In the genomic region with DNA sequence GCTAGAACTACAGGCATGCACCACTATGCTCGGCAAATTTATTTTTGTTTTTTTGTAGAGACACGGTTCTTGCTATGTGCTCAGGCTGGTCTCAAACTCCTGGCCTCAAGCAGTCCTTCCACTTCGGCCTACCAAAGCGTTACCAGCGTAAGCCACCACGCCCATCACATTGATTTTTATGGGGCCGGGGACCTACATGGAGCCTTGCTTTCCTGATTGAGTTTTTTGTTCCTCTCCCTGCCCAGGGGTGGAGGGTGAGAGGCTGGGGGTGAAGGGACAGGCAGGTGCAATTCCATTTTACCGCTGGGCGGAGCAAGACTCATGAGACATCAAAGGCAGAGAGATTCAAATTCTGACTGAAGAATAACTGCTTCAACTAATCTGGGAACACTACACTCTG, we compare ENCODE assay signal across 21 cellular contexts. TPM values are rescaled to one million over a fixed set of nuclear protein-coding genes. Genes with fewer than 3 reads are reported as not detected.
DNase-seq lines count a peak whose midpoint lies in the region; ATAC-seq, FAIRE-seq and TF ChIP-seq lines count a peak whose summit lies in the region.
"Had no signal": no experiment of that assay in that cellular context is flagged by ENCODE, and none has a peak within 500 bp of the region (broad histone marks: within the 10 kb centered on the region; RNA-seq: fewer than 3 reads in every experiment).

No MANE protein-coding gene starts in this region.

- BruUV-seq in HepG2 (replicated peaks; lab: Mats Ljungman, UMichigan) = no TSS peak

- 80% methylated on average over 9 of the region's 9 CpGs for WGBS in HepG2 (ENCODE audit: low lambda C conversion rate)

- in situ Hi-C loops in HepG2 (cut with HindIII; ENCODE audit: extremely low pct_ligation_motif_present, low pct_unique_long_range_greater_than_20kb) = no loop called here

- FAIRE-seq in HepG2 (lab: Jason Lieb, UNC) = no peak
- FAIRE-seq: A204.1, islet of Langerhans had no signal

- no peaks in the 10 kb centered on the region for H3K9me3 Mint-ChIP-seq in T-helper 2 cell treated with Interferon-gamma antibody and Interleukin-4, amounts not matched to agents 5 μg/mL and 100 μg/mL, for 36 hours
- H3K9me3 Mint-ChIP-seq: CD14-positive monocyte; T-helper 1 cell treated with Interleukin-12 subunit alpha and Interleukin-12 subunit beta and Interleukin-4 antibody, amounts not matched to agents 30 μg/mL and 1 μg/mL, for 36 hours had no signal

- TF ChIP-seq CTCF in RWPE1 (conservative IDR thresholded peaks at IDR 0.05; ENCODE audit: low read depth) (no peak), HepG2 (CRISPR knock-in tag; IDR thresholded peaks at IDR 0.05) (no peak), thoracic aorta (IDR thresholded peaks at IDR 0.05) (no peak), GM20000 (IDR thresholded peaks at IDR 0.05; ENCODE audit: extremely low read depth, missing control alignments) (no peak)

- peaks cover 20 to 42% of the 10 kb centered on the region in 2 experiments for H3K36me3 ChIP-seq in HepG2 (replicated peaks in 1 of 2; ENCODE audit: control insufficient read depth in 1 of 2, insufficient read depth in 2 of 2, low read length in 2 of 2)
- peaks cover 44% of the 10 kb centered on the region for H3K36me3 ChIP-seq in thoracic aorta

- TF ChIP-seq RAD21 in HepG2 (CRISPR knock-in tag; IDR thresholded peaks at IDR 0.05) = no peak

- peak overlapping the region; percentile 93 for H3K4me2 ChIP-seq in HepG2 (ENCODE audit: low read depth, low read length)

- H3K4me3 ChIP-seq in HepG2 (replicated peaks in 1 of 3; ENCODE audit: insufficient read depth in 1 of 3, low read depth in 2 of 3, low read length in 3 of 3) (peak overlapping the region in 2 of 3 experiments; percentile 65 to 77; a peak in 3 of 6 replicates), thoracic aorta (peak overlapping the region; percentile 93)
- H3K4me3 ChIP-seq: lung had no signal

- no peak overlapping the region for H3K27ac Mint-ChIP-seq in T-helper 2 cell treated with Interferon-gamma antibody and Interleukin-4, amounts not matched to agents 5 μg/mL and 100 μg/mL, for 36 hours

- peaks cover 20% of the 10 kb centered on the region for H3K27me3 Mint-ChIP-seq in T-helper 2 cell treated with Interferon-gamma antibody and Interleukin-4, amounts not matched to agents 5 μg/mL and 100 μg/mL, for 36 hours (ENCODE audit: low read depth)

- no peak for TF ChIP-seq POLR2A in HepG2 (IDR thresholded peaks at IDR 0.05; ENCODE audit: insufficient read depth in 1 of 2, low read depth in 2 of 2, low read length in 2 of 2)

- intact Hi-C loops in HepG2 (cut with micrococcal nuclease; ENCODE audit: unreplicated experiment) = no loop called here

- H3K79me2 ChIP-seq in HepG2 (ENCODE audit: insufficient read depth, low read length) = peaks cover 48% of the 10 kb centered on the region

- CTCF ChIA-PET in RWPE1 (lab: Yijun Ruan, JAX) = no interaction called here
- CTCF ChIA-PET in HepG2 (lab: Yijun Ruan, JAX; ENCODE audit: low intra/inter-chr PET ratio, low total read pairs) = no interaction called here

- no peak overlapping the region for H2AFZ ChIP-seq in HepG2 (ENCODE audit: low read length)

- peaks cover 17% of the 10 kb centered on the region for H3K36me3 Mint-ChIP-seq in T-helper 2 cell treated with Interferon-gamma antibody and Interleukin-4, amounts not matched to agents 5 μg/mL and 100 μg/mL, for 36 hours (ENCODE audit: low read depth)

- H3K27ac ChIP-seq in RWPE1 = peak overlapping the region; percentile 2; the same call in 1 of the 2 replicates
- H3K27ac ChIP-seq in HepG2 (ENCODE audit: extremely low read length, insufficient read depth, low read length) = no peak overlapping the region
- H3K27ac ChIP-seq in thoracic aorta = peak overlapping the region; percentile 99 to 100

- peak overlapping the region; percentile 19; the same call in 1 of the 2 replicates for H3K9ac ChIP-seq in HepG2 (ENCODE audit: insufficient read depth, low read depth, low read length)

- H3K4me1 Mint-ChIP-seq in T-helper 2 cell treated with Interferon-gamma antibody and Interleukin-4, amounts not matched to agents 5 μg/mL and 100 μg/mL, for 36 hours (ENCODE audit: low read depth) = peaks cover 18% of the 10 kb centered on the region

- POLR2A ChIA-PET in RWPE1 (lab: Yijun Ruan, JAX; ENCODE audit: low non-redundant PET) = no interaction called here
- POLR2A ChIA-PET in HepG2 (lab: Yijun Ruan, JAX) = interaction anchor here (1.1 to 3.1 kb wide), 2 partner anchors 13 to 16 kb away, joined by 4 to 16 read pairs; no protein-coding TSS in a partner anchor

- ATAC-seq in HepG2 (no peak), thoracic aorta (ENCODE audit: insufficient number of reproducible peaks, low FRiP score, low read depth) (no peak)
- ATAC-seq: activated CD4-positive, CD25-positive, alpha-beta regulatory T cell treated with anti-CD3 and anti-CD28 coated beads, Interleukin-2, amount 50 U/mL, for 24 hours had no signal

- H3K4me1 ChIP-seq in HepG2 (ENCODE audit: insufficient read depth, low read length) (peaks cover 61% of the 10 kb centered on the region), thoracic aorta (ENCODE audit: control insufficient read depth in 1 of 2, low read depth in 2 of 2) (peaks cover 39 to 86% of the 10 kb centered on the region in 2 donors)

- no peak for TF ChIP-seq EP300 in HepG2 (IDR thresholded peaks at IDR 0.05; ENCODE audit: low read depth in 2 of 2, low read length in 2 of 2)
- TF ChIP-seq EP300 in HepG2 (CRISPR knock-in tag; IDR thresholded peaks at IDR 0.05; ENCODE audit: borderline replicate concordance) = no peak

- H4K20me1 ChIP-seq in HepG2 (ENCODE audit: insufficient read depth, low read length) = no peaks in the 10 kb centered on the region

- no peak for DNase-seq in T-helper 2 cell treated with Interferon-gamma antibody and Interleukin-4, amounts not matched to agents 5 μg/mL and 100 μg/mL, for 36 hours (ENCODE audit: low spot score)
- DNase-seq in T-helper 2 cell = no peak
- no peak for DNase-seq in RWPE1 (ENCODE audit: low spot score)
- DNase-seq in HepG2 (ENCODE audit: low spot score) = no peak
- no peak for DNase-seq in thoracic aorta (ENCODE audit: low spot score)
- no peak for DNase-seq in GM20000 (ENCODE audit: low spot score)
- DNase-seq in HuH-7 (ENCODE audit: low spot score) = no peak
- DNase-seq in NCI-H187 treated with DMSO at 0.1 percent for 48 hours (lab: John Stamatoyannopoulos, UW) = no peak
- DNase-seq: activated CD8-positive, alpha-beta memory T cell treated with anti-CD3 and anti-CD28 coated beads for 24 hours; amniotic stem cell; cerebellar nuclear complex; MM.1S; NCI-H1694; posterior cingulate gyrus; stimulated activated CD8-positive, alpha-beta memory T cell treated with anti-CD3 and anti-CD28 coated beads, Interleukin-4, amount 100 ng/mL, for 48 hours had no signal

- H3K9me3 ChIP-seq in HepG2 (ENCODE audit: low read length) (no peaks in the 10 kb centered on the region), thoracic aorta (no peaks in the 10 kb centered on the region)

- no peaks in the 10 kb centered on the region; a peak in 1 of 5 replicates for H3K27me3 ChIP-seq in HepG2 (ENCODE audit: control insufficient read depth in 1 of 2, insufficient read depth in 2 of 2, low read length in 2 of 2)
- H3K27me3 ChIP-seq in thoracic aorta (replicated peaks; ENCODE audit: insufficient read depth) = no peaks in the 10 kb centered on the region

- peak overlapping the region; percentile 95 for H3K4me3 Mint-ChIP-seq in T-helper 2 cell treated with Interferon-gamma antibody and Interleukin-4, amounts not matched to agents 5 μg/mL and 100 μg/mL, for 36 hours
- H3K4me3 Mint-ChIP-seq: CD14-positive monocyte had no signal

RNA-seq across cellular contexts. Expression of a gene that starts 1.9 kb away (rescaled TPM):
- 125 and 159 TPM in 2 replicates for total RNA-seq in HepG2 (2016; rRNA removed; fragmentation: Illumina TruSeq; extraction: Trizol)
- total RNA-seq in HepG2 (2016; cell fraction: cytosol; rRNA removed; fragmentation: Illumina TruSeq; extraction: Trizol; ENCODE audit: low read depth) = 11.5 TPM in 2 replicates
- total RNA-seq in HepG2 (2016; cell fraction: insoluble cytoplasmic fraction; rRNA removed; fragmentation: Illumina TruSeq; extraction: Trizol) = 126 and 146 TPM in 2 replicates
- total RNA-seq in HepG2 (2016; cell fraction: membrane; rRNA removed; fragmentation: Illumina TruSeq; extraction: Trizol) = 48.8 and 50.7 TPM in 2 replicates
- total RNA-seq in HepG2 (2016; cell fraction: nucleus; rRNA removed; fragmentation: Illumina TruSeq; extraction: Trizol) = 50.9 and 56.2 TPM in 2 replicates
- 45.1 and 49.5 TPM in 2 replicates for polyA plus RNA-seq in HepG2 (2011; rRNA removed)
- polyA plus RNA-seq in HepG2 (2011; cell fraction: cytosol; rRNA removed) = 39.2 and 42.4 TPM in 2 replicates
- 15.7 and 19.6 TPM in 2 replicates for polyA plus RNA-seq in HepG2 (2011; cell fraction: nucleus; rRNA removed)
- 51.6 and 52.8 TPM in 2 replicates for polyA plus RNA-seq in HepG2 (2012)
- 7.5 and 7.7 TPM in 2 replicates for polyA plus RNA-seq in HepG2 (2016; cell fraction: cytosol; fragmentation: Illumina TruSeq; extraction: Trizol; ENCODE audit: low read depth)
- polyA plus RNA-seq in HepG2 (2016; cell fraction: insoluble cytoplasmic fraction; fragmentation: Illumina TruSeq; extraction: Trizol; ENCODE audit: low read depth) = 131 and 144 TPM in 2 replicates
- 23.3 and 23.6 TPM in 2 replicates for polyA plus RNA-seq in HepG2 (2016; cell fraction: membrane; fragmentation: Illumina TruSeq; extraction: Trizol; ENCODE audit: low read depth)
- polyA plus RNA-seq in HepG2 (2016; cell fraction: nucleus; fragmentation: Illumina TruSeq; extraction: Trizol; ENCODE audit: insufficient read depth, low read depth) = 57.5 and 58.3 TPM in 2 replicates
- polyA minus RNA-seq in HepG2 (2011; rRNA and poly(A)+ RNA removed; ENCODE audit: low replicate concordance) = 58.5 and 119 TPM in 2 replicates
- polyA minus RNA-seq in HepG2 (2011; cell fraction: cytosol; rRNA and poly(A)+ RNA removed) = 51.9 and 56.8 TPM in 2 replicates
- 20.2 and 23.6 TPM in 2 replicates for polyA minus RNA-seq in HepG2 (2011; cell fraction: nucleus; rRNA and poly(A)+ RNA removed)
- 100 to 1,000 TPM; 195 to 229 TPM for total RNA-seq in thoracic aorta

RNA-seq across cellular contexts. Expression of a gene that starts 29.8 kb away (rescaled TPM):
- total RNA-seq in HepG2 (2016; rRNA removed; fragmentation: Illumina TruSeq; extraction: Trizol) (0.24 and 0.44 TPM in 2 replicates), thoracic aorta (10 to 100 TPM; 16.6 to 34.0 TPM)
- not detected in 2 replicates for total RNA-seq in HepG2 (2016; cell fraction: cytosol; rRNA removed; fragmentation: Illumina TruSeq; extraction: Trizol; ENCODE audit: low read depth)
- total RNA-seq in HepG2 (2016; cell fraction: insoluble cytoplasmic fraction; rRNA removed; fragmentation: Illumina TruSeq; extraction: Trizol) = 0.24 TPM in 1 of 2 replicates, not detected in the other
- total RNA-seq in HepG2 (2016; cell fraction: membrane; rRNA removed; fragmentation: Illumina TruSeq; extraction: Trizol) = not detected in 2 replicates
- total RNA-seq in HepG2 (2016; cell fraction: nucleus; rRNA removed; fragmentation: Illumina TruSeq; extraction: Trizol) = not detected in 2 replicates
- polyA plus RNA-seq in HepG2 (2011; rRNA removed) = 0.07 TPM in 1 of 2 replicates, not detected in the other
- 0.12 TPM in 1 of 2 replicates, not detected in the other for polyA plus RNA-seq in HepG2 (2011; cell fraction: cytosol; rRNA removed)
- polyA plus RNA-seq in HepG2 (2011; cell fraction: nucleus; rRNA removed) = not detected in 2 replicates
- not detected in 2 replicates for polyA plus RNA-seq in HepG2 (2012)
- not detected in 2 replicates for polyA plus RNA-seq in HepG2 (2016; cell fraction: cytosol; fragmentation: Illumina TruSeq; extraction: Trizol; ENCODE audit: low read depth)
- polyA plus RNA-seq in HepG2 (2016; cell fraction: insoluble cytoplasmic fraction; fragmentation: Illumina TruSeq; extraction: Trizol; ENCODE audit: low read depth) = not detected in 2 replicates
- polyA plus RNA-seq in HepG2 (2016; cell fraction: membrane; fragmentation: Illumina TruSeq; extraction: Trizol; ENCODE audit: low read depth) = not detected in 2 replicates
- polyA plus RNA-seq in HepG2 (2016; cell fraction: nucleus; fragmentation: Illumina TruSeq; extraction: Trizol; ENCODE audit: insufficient read depth, low read depth) = not detected in 2 replicates
- not detected in 2 replicates for polyA minus RNA-seq in HepG2 (2011; rRNA and poly(A)+ RNA removed; ENCODE audit: low replicate concordance)
- not detected in 2 replicates for polyA minus RNA-seq in HepG2 (2011; cell fraction: cytosol; rRNA and poly(A)+ RNA removed)
- polyA minus RNA-seq in HepG2 (2011; cell fraction: nucleus; rRNA and poly(A)+ RNA removed) = not detected in 2 replicates
- polyA plus RNA-seq: CD14-positive monocyte had no signal

Comparison
In these comparisons a context has a peak if more than half of its experiments do, and no peak if none do; other contexts are left out.
1. RNA of a gene that starts 29.8 kb away (total RNA-seq): 16.6 to 34.0 TPM in thoracic aorta; 0.24 to 0.44 TPM in HepG2; every median in the first group is over 10 times any median in the second.